ENCODE assay signal across 8 cellular contexts in genomic region chr5:139788294-139788875, GRCh38. TPM values are rescaled to one million over a fixed set of nuclear protein-coding genes. Genes with fewer than 3 reads are reported as not detected.
A peak's percentile ranks its signal among the peaks of the same experiment; 100 is the strongest.
DNase-seq lines count a peak whose midpoint lies in the region; ATAC-seq, FAIRE-seq and TF ChIP-seq lines count a peak whose summit lies in the region.

No MANE protein-coding gene starts in this region.

- WGBS in heart right ventricle, 2 donors = 42 to 51% methylated on average over 32 of the region's 32 CpGs

- POLR2A ChIA-PET in CD8-positive, alpha-beta T cell (lab: Charles Lee) = interaction anchor here (1.8 kb wide), 1 partner anchor 181 kb away, joined by 8 read pairs; no protein-coding TSS in a partner anchor

- H3K4me1 ChIP-seq in CD8-positive, alpha-beta T cell (ENCODE audit: insufficient read depth, low read length) = peaks cover 4% of the 10 kb centered on the region
- peaks cover 0 to 14% (median 7%) of the 10 kb centered on the region in 9 donors for H3K4me1 ChIP-seq in heart right ventricle

- H3K36me3 Mint-ChIP-seq in CD8-positive, alpha-beta T cell = no peaks in the 10 kb centered on the region
- H3K36me3 Mint-ChIP-seq in activated T-helper 1 cell treated with anti-CD3 and anti-CD28 coated beads, Interleukin-12 subunit alpha, Interleukin-12 subunit beta, Interleukin-2, Interleukin-4 antibody, amounts not matched to agents 30 ng/mL and 10 ng/mL and 1 ng/mL, durations not matched to agents 14 hours and 24 hours and 36 hours (ENCODE audit: low read depth) = no peaks in the 10 kb centered on the region

- H3K27ac ChIP-seq in CD8-positive, alpha-beta T cell (ENCODE audit: low read depth, low read length) = no peak overlapping the region
- H3K27ac ChIP-seq in heart right ventricle = peak overlapping the region in 9 of 10 donors; percentile 40 to 81 (median 70)

- no peak for ATAC-seq in CD8-positive, alpha-beta T cell
- ATAC-seq in heart right ventricle = peak; percentile 23 to 58 (median 36)
- ATAC-seq in GM21825 (IDR thresholded peaks at IDR 0.05; ENCODE audit: unreplicated experiment) = no peak

- H3K4me1 Mint-ChIP-seq in CD8-positive, alpha-beta T cell (ENCODE audit: low read depth) = peaks cover 6% of the 10 kb centered on the region
- no peaks in the 10 kb centered on the region for H3K4me1 Mint-ChIP-seq in activated T-helper 1 cell treated with anti-CD3 and anti-CD28 coated beads, Interleukin-12 subunit alpha, Interleukin-12 subunit beta, Interleukin-2, Interleukin-4 antibody, amounts not matched to agents 30 ng/mL and 10 ng/mL and 1 ng/mL, durations not matched to agents 14 hours and 24 hours and 36 hours (ENCODE audit: low read depth)

- peaks cover 27% of the 10 kb centered on the region for H3K27me3 Mint-ChIP-seq in CD8-positive, alpha-beta T cell (ENCODE audit: low read depth)
- peaks cover 33% of the 10 kb centered on the region for H3K27me3 Mint-ChIP-seq in activated T-helper 1 cell treated with anti-CD3 and anti-CD28 coated beads, Interleukin-12 subunit alpha, Interleukin-12 subunit beta, Interleukin-2, Interleukin-4 antibody, amounts not matched to agents 30 ng/mL and 10 ng/mL and 1 ng/mL, durations not matched to agents 14 hours and 24 hours and 36 hours (ENCODE audit: insufficient read depth)

- no peak overlapping the region for H3K4me3 ChIP-seq in CD8-positive, alpha-beta T cell (ENCODE audit: low read depth, low read length)
- peak overlapping the region; percentile 51 to 68 (median 66) for H3K4me3 ChIP-seq in heart right ventricle

- H3K27ac Mint-ChIP-seq in CD8-positive, alpha-beta T cell = no peak overlapping the region
- H3K27ac Mint-ChIP-seq in activated T-helper 1 cell treated with anti-CD3 and anti-CD28 coated beads, Interleukin-12 subunit alpha, Interleukin-12 subunit beta, Interleukin-2, Interleukin-4 antibody, amounts not matched to agents 30 ng/mL and 10 ng/mL and 1 ng/mL, durations not matched to agents 14 hours and 24 hours and 36 hours = no peak overlapping the region

- no peaks in the 10 kb centered on the region for H3K36me3 ChIP-seq in CD8-positive, alpha-beta T cell (ENCODE audit: insufficient read depth, low read length)
- no peaks in the 10 kb centered on the region for H3K36me3 ChIP-seq in heart right ventricle

- no peaks in the 10 kb centered on the region for H3K27me3 ChIP-seq in CD8-positive, alpha-beta T cell (ENCODE audit: insufficient read depth, low read length)
- H3K27me3 ChIP-seq in heart right ventricle = peaks cover 0 to 27% (median 0%) of the 10 kb centered on the region in 7 donors

- no peaks in the 10 kb centered on the region for H3K9me3 Mint-ChIP-seq in CD8-positive, alpha-beta T cell
- no peaks in the 10 kb centered on the region for H3K9me3 Mint-ChIP-seq in activated T-helper 1 cell treated with anti-CD3 and anti-CD28 coated beads, Interleukin-12 subunit alpha, Interleukin-12 subunit beta, Interleukin-2, Interleukin-4 antibody, amounts not matched to agents 30 ng/mL and 10 ng/mL and 1 ng/mL, durations not matched to agents 14 hours and 24 hours and 36 hours

- H3K4me3 Mint-ChIP-seq in CD8-positive, alpha-beta T cell = peak overlapping the region; percentile 67
- H3K4me3 Mint-ChIP-seq in activated T-helper 1 cell treated with anti-CD3 and anti-CD28 coated beads, Interleukin-12 subunit alpha, Interleukin-12 subunit beta, Interleukin-2, Interleukin-4 antibody, amounts not matched to agents 30 ng/mL and 10 ng/mL and 1 ng/mL, durations not matched to agents 14 hours and 24 hours and 36 hours = peak overlapping the region; percentile 17

- H3K9me3 ChIP-seq in CD8-positive, alpha-beta T cell (ENCODE audit: low read length) = no peaks in the 10 kb centered on the region
- H3K9me3 ChIP-seq in heart right ventricle = no peaks in the 10 kb centered on the region

- no peak for FAIRE-seq in GM12891 (lab: Jason Lieb, UNC)

- TF ChIP-seq POLR2A in GM12891 (IDR thresholded peaks at IDR 0.05; ENCODE audit: low read depth, low read length) = no peak

- DNase-seq in CD8-positive, alpha-beta T cell = peak in 1 of 7 experiments; percentile 10
- DNase-seq in activated T-helper 1 cell treated with anti-CD3 and anti-CD28 coated beads, Interleukin-12 subunit alpha, Interleukin-12 subunit beta, Interleukin-2, Interleukin-4 antibody, amounts not matched to agents 30 ng/mL and 10 ng/mL and 1 ng/mL, durations not matched to agents 14 hours and 24 hours and 36 hours (ENCODE audit: low spot score) = no peak
- DNase-seq in heart right ventricle (peak; percentile 30 to 36), posterior vena cava (ENCODE audit: low spot score) (peak; percentile 85), 8988T (no peak), GM12891 (ENCODE audit: insufficient read length, low spot score) (no peak), RKO (ENCODE audit: low spot score) (no peak)

- no peak for TF ChIP-seq CTCF in CD8-positive, alpha-beta T cell (IDR thresholded peaks at IDR 0.05)
- no peak for TF ChIP-seq CTCF in heart right ventricle (IDR thresholded peaks at IDR 0.05)

- CTCF ChIA-PET in CD8-positive, alpha-beta T cell (lab: Charles Lee) = interaction anchor here (0.9 to 4.8 kb wide), 14 partner anchors 9 to 182 kb away, joined by 3 to 138 read pairs (median 10); no protein-coding TSS in a partner anchor

- intact Hi-C loops in CD8-positive, alpha-beta T cell (cut with DNase I, micrococcal nuclease) = no loop called here
- intact Hi-C loops in activated T-helper 1 cell treated with anti-CD3 and anti-CD28 coated beads, Interleukin-12 subunit alpha, Interleukin-12 subunit beta, Interleukin-2, Interleukin-4 antibody, amounts not matched to agents 30 ng/mL and 10 ng/mL and 1 ng/mL, durations not matched to agents 14 hours and 24 hours and 36 hours (cut with micrococcal nuclease) = loop anchor here (5.0 kb wide), 1 partner anchor 324 kb away; the partner anchor contains the start of gene PURA
- intact Hi-C loops in heart right ventricle (cut with DNase I) = loop anchor here in 8 of 10 donors (1.0 to 10.0 kb wide), 9 partner anchors 54 to 369 kb away; no protein-coding TSS in a partner anchor
- intact Hi-C loops in posterior vena cava (cut with DNase I) = loop anchor here (5.0 kb wide), 3 partner anchors 59 to 179 kb away; no protein-coding TSS in a partner anchor

TF ChIP-seq in GM12891, 5 proteins besides CTCF, POLR2A, EP300 and RAD21:
- TF ChIP-seq POU2F2 (IDR thresholded peaks at IDR 0.05; ENCODE audit: low read depth, low read length) (no peak), PAX5 (IDR thresholded peaks at IDR 0.05; ENCODE audit: insufficient read depth, low read length, severe bottlenecking) (no peak), POLR2AphosphoS5 (IDR thresholded peaks at IDR 0.05; ENCODE audit: low read depth, low read length) (no peak), TAF1 (IDR thresholded peaks at IDR 0.05; ENCODE audit: low read depth, low read length) (no peak), SPI1 (IDR thresholded peaks at IDR 0.05; ENCODE audit: low read depth, low read length) (no peak)

RNA-seq across cellular contexts. Expression of gene PSD2, which starts 7.2 kb away (rescaled TPM):
- under 1 TPM; 0.17 to 0.30 TPM for total RNA-seq in CD8-positive, alpha-beta T cell
- total RNA-seq in activated T-helper 1 cell treated with anti-CD3 and anti-CD28 coated beads, Interleukin-12 subunit alpha, Interleukin-12 subunit beta, Interleukin-2, Interleukin-4 antibody, amounts not matched to agents 30 ng/mL and 10 ng/mL and 1 ng/mL, durations not matched to agents 14 hours and 24 hours and 36 hours = not detected in 2 replicates
- total RNA-seq in heart right ventricle (under 1 TPM in 2 of 10 donors, not detected in 8; 0.08 to 0.09 TPM), posterior vena cava (under 1 TPM; 0.14 TPM)
- under 1 TPM in 1 of 2 donors, not detected in 1; 0.03 TPM for polyA plus RNA-seq in heart right ventricle
- polyA plus RNA-seq in GM12891 (2012; ENCODE audit: low read depth, missing spikeins) = 0.08 TPM

Comparison
In these comparisons a context has a peak if more than half of its experiments do, and no peak if none do; other contexts are left out.
1. ATAC-seq: peak in heart right ventricle (8 of 8); none in CD8-positive, alpha-beta T cell (single experiment) and GM21825 (single experiment).
2. DNase-seq: peak in heart right ventricle (2 of 2) and posterior vena cava (single experiment); none in activated T-helper 1 cell treated with anti-CD3 and anti-CD28 coated beads, Interleukin-12 subunit alpha, Interleukin-12 subunit beta, Interleukin-2, Interleukin-4 antibody, amounts not matched to agents 30 ng/mL and 10 ng/mL and 1 ng/mL, durations not matched to agents 14 hours and 24 hours and 36 hours (single experiment), 8988T (single experiment), GM12891 (single experiment) and RKO (single experiment).
3. intact Hi-C loops: an anchor here in activated T-helper 1 cell treated with anti-CD3 and anti-CD28 coated beads, Interleukin-12 subunit alpha, Interleukin-12 subunit beta, Interleukin-2, Interleukin-4 antibody, amounts not matched to agents 30 ng/mL and 10 ng/mL and 1 ng/mL, durations not matched to agents 14 hours and 24 hours and 36 hours (5.0 kb wide), heart right ventricle (1.0 to 10.0 kb wide) and posterior vena cava (5.0 kb wide); none called in CD8-positive, alpha-beta T cell.